ENCODE assay signal across 20 cellular contexts in genomic region chr2:189536830-189537229, GRCh38.
"Had no signal": no experiment of that assay in that cellular context is flagged by ENCODE, and none has a peak within 500 bp of the region (broad histone marks: within the 10 kb centered on the region; RNA-seq: fewer than 3 reads in every experiment).

No MANE protein-coding gene starts in this region.

- H3K27ac Mint-ChIP-seq: effector memory CD8-positive, alpha-beta T cell; endodermal cell; naive thymus-derived CD4-positive, alpha-beta T cell had no signal

- H3K27me3 Mint-ChIP-seq: dendritic cell treated with granulocyte-macrophage colony-stimulating factor and Interleukin-4, amounts not matched to agents 40 ng/mL and 50 ng/mL, for 4 days had no signal

- H3K9me3 Mint-ChIP-seq: dendritic cell treated with granulocyte-macrophage colony-stimulating factor and Interleukin-4, amounts not matched to agents 40 ng/mL and 50 ng/mL, for 4 days; effector memory CD8-positive, alpha-beta T cell; endodermal cell; naive thymus-derived CD4-positive, alpha-beta T cell had no signal

- H3K4me3 Mint-ChIP-seq: dendritic cell treated with granulocyte-macrophage colony-stimulating factor and Interleukin-4, amounts not matched to agents 40 ng/mL and 50 ng/mL, for 4 days; effector memory CD8-positive, alpha-beta T cell; endodermal cell; naive thymus-derived CD4-positive, alpha-beta T cell had no signal

- H3K4me1 Mint-ChIP-seq: naive thymus-derived CD4-positive, alpha-beta T cell had no signal

- DNase-seq: cortex of kidney; effector CD8-positive, alpha-beta T cell; effector memory CD8-positive, alpha-beta T cell; endodermal cell; esophagus squamous epithelium; foreskin fibroblast; foreskin melanocyte; gastrocnemius medialis; glutamatergic neuron; head of caudate nucleus; heart right ventricle; hippocampal formation; left cardiac atrium; left lung; left ventricle myocardium superior; lower lobe of right lung; mesenchymal stem cell; midbrain; naive thymus-derived CD4-positive, alpha-beta T cell had no signal

- H3K36me3 Mint-ChIP-seq: naive thymus-derived CD4-positive, alpha-beta T cell had no signal
